Comparison of ENCODE assay signal across 8 cellular contexts in genomic region chr11:111911563-111912401, GRCh38. TPM values are rescaled to one million over a fixed set of nuclear protein-coding genes. Genes with fewer than 3 reads are reported as not detected.
DNase-seq lines count a peak whose midpoint lies in the region; ATAC-seq and TF ChIP-seq lines count a peak whose summit lies in the region.

CRYAB (minus strand) TSS chr11:111911770; CDS start chr11:111911724, 46 bp downstream.

- H3K4me3 ChIP-seq in iPS-18c (ENCODE audit: insufficient read depth, low read depth, low read length): 0 out of 2 replicates have a peak within 1 kb of the TSS, but pooled peaks have one; percentile 5
- H3K4me3 ChIP-seq in gastrocnemius medialis: peak within 1 kb of the TSS; percentile 70 to 79 (median 74)

- POLR2A ChIA-PET in MCF 10A (lab: Yijun Ruan, JAX): interaction anchor here (0.7 to 4.6 kb wide), 12 partner anchors 11 to 188 kb away, joined by 3 to 41 read pairs (median 8); partner anchors contain the start of genes CFAP68 and FDXACB1

- H3K4me3 Mint-ChIP-seq in MCF 10A (ENCODE audit: unreplicated experiment): peak within 1 kb of the TSS; percentile 41
- H3K4me3 Mint-ChIP-seq in natural killer cell treated with Interleukin-12 subunit alpha and Interleukin-12 subunit beta and Interleukin-15 and Interleukin-18, amount 100 ng/mL, for 72 hours: no peak within 1 kb of the TSS

- H3K36me3 Mint-ChIP-seq in MCF 10A (ENCODE audit: insufficient read depth, unreplicated experiment): no peaks in the 10 kb centered on the region
- no peaks in the 10 kb centered on the region for H3K36me3 Mint-ChIP-seq in natural killer cell treated with Interleukin-12 subunit alpha and Interleukin-12 subunit beta and Interleukin-15 and Interleukin-18, amount 100 ng/mL, for 72 hours

- H3K9me3 Mint-ChIP-seq in MCF 10A (ENCODE audit: unreplicated experiment): no peaks in the 10 kb centered on the region
- no peaks in the 10 kb centered on the region for H3K9me3 Mint-ChIP-seq in natural killer cell treated with Interleukin-12 subunit alpha and Interleukin-12 subunit beta and Interleukin-15 and Interleukin-18, amount 100 ng/mL, for 72 hours

- H3K9me3 ChIP-seq in iPS-18c (ENCODE audit: control insufficient read depth, insufficient read depth, low read length) (no peaks in the 10 kb centered on the region), gastrocnemius medialis (no peaks in the 10 kb centered on the region)

- H3K36me3 ChIP-seq in gastrocnemius medialis: peaks cover 0 to 24% of the 10 kb centered on the region in 2 donors

- BruUV-seq in MCF 10A (replicated peaks; lab: Mats Ljungman, UMichigan): no TSS peak

- DNase-seq in GOT3 (lab: John Stamatoyannopoulos, UW) (peak; percentile 34), MCF 10A (ENCODE audit: unreplicated experiment) (peak; percentile 61), gastrocnemius medialis (peak; percentile 97 to 99), GM19240 (ENCODE audit: insufficient read length, low spot score) (no peak), KG1 (lab: John Stamatoyannopoulos, UW) (no peak), activated gamma-delta T cell treated with Interleukin-2 at 50 U/mL for 16 hours (no peak)
- no peak for DNase-seq in natural killer cell treated with Interleukin-12 subunit alpha and Interleukin-12 subunit beta and Interleukin-15 and Interleukin-18, amount 100 ng/mL, for 72 hours (ENCODE audit: low spot score)

- CTCF ChIA-PET in MCF 10A (lab: Yijun Ruan, JAX): interaction anchor here (0.5 to 2.2 kb wide), 6 partner anchors 20 to 1835 kb away, joined by 3 to 12 read pairs (median 3); no protein-coding TSS in a partner anchor

- intact Hi-C loops in MCF 10A (cut with micrococcal nuclease) (no loop called here), gastrocnemius medialis (cut with DNase I; ENCODE audit: low total_unique reads) (loop anchor here (2.0 to 5.0 kb wide), 2 partner anchors 33 to 179 kb away; partner anchors contain the start of genes CFAP68 and FDXACB1)

- in situ Hi-C loops in gastrocnemius medialis (cut with MboI; ENCODE audit: low sequenced_read_pairs in 4 of 4): loop anchor here in 1 of 4 donors (5.0 kb wide), 1 partner anchor 34 kb away; the partner anchor contains the start of genes CFAP68 and FDXACB1

- peak; percentile 98 to 99 for TF ChIP-seq POLR2A in gastrocnemius medialis (IDR thresholded peaks at IDR 0.05)

- H3K27me3 ChIP-seq in gastrocnemius medialis: no peaks in the 10 kb centered on the region

- peaks cover 22 to 45% of the 10 kb centered on the region in 2 donors for H3K4me1 ChIP-seq in gastrocnemius medialis

- no peaks in the 10 kb centered on the region for H3K27me3 Mint-ChIP-seq in MCF 10A (ENCODE audit: insufficient read depth, unreplicated experiment)
- H3K27me3 Mint-ChIP-seq in natural killer cell treated with Interleukin-12 subunit alpha and Interleukin-12 subunit beta and Interleukin-15 and Interleukin-18, amount 100 ng/mL, for 72 hours: peaks cover 37 to 40% of the 10 kb centered on the region in 2 donors

- peak within 1 kb of the TSS; percentile 91 to 97 (median 97) for H3K27ac ChIP-seq in gastrocnemius medialis

- peaks cover 18% of the 10 kb centered on the region for H3K4me1 Mint-ChIP-seq in MCF 10A (ENCODE audit: insufficient read depth, unreplicated experiment)
- no peaks in the 10 kb centered on the region for H3K4me1 Mint-ChIP-seq in natural killer cell treated with Interleukin-12 subunit alpha and Interleukin-12 subunit beta and Interleukin-15 and Interleukin-18, amount 100 ng/mL, for 72 hours (ENCODE audit: low read depth in 2 of 2)

- peak; percentile 87 for ATAC-seq in gastrocnemius medialis
- no peak for ATAC-seq in natural killer cell treated with Interleukin-12 subunit alpha and Interleukin-12 subunit beta and Interleukin-15 and Interleukin-18, amount 100 ng/mL, for 72 hours

- TF ChIP-seq CTCF in MCF 10A (IDR thresholded peaks at IDR 0.05; ENCODE audit: unreplicated experiment) (no peak), gastrocnemius medialis (IDR thresholded peaks at IDR 0.05 in 4 of 5, conservative IDR thresholded peaks at IDR 0.05 in 1 of 5) (no peak)

- peak within 1 kb of the TSS; percentile 86 for H3K27ac Mint-ChIP-seq in MCF 10A (ENCODE audit: low read depth, unreplicated experiment)
- H3K27ac Mint-ChIP-seq in natural killer cell treated with Interleukin-12 subunit alpha and Interleukin-12 subunit beta and Interleukin-15 and Interleukin-18, amount 100 ng/mL, for 72 hours: no peak within 1 kb of the TSS

RNA-seq across cellular contexts. Expression of gene CRYAB, which starts in this region (rescaled TPM):
- total RNA-seq in MCF 10A (2022) (1.2 and 2.5 TPM in 2 replicates), gastrocnemius medialis (1,000 to 10,000 TPM in 2 of 4 donors, 100 to 1,000 TPM in 2; 763 to 2,291 (median 1,427) TPM)
- total RNA-seq in natural killer cell treated with Interleukin-12 subunit alpha and Interleukin-12 subunit beta and Interleukin-15 and Interleukin-18, amount 100 ng/mL, for 72 hours: not detected

Comparison
In these comparisons a context has a peak if more than half of its experiments do, and no peak if none do; other contexts are left out.
1. RNA of gene CRYAB (total RNA-seq): 763 to 2,291 TPM in gastrocnemius medialis; 1.2 to 2.5 TPM in MCF 10A and not detected in natural killer cell treated with Interleukin-12 subunit alpha and Interleukin-12 subunit beta and Interleukin-15 and Interleukin-18, amount 100 ng/mL, for 72 hours; every median in the first group is over 100 times any median in the second.
2. DNase-seq: peak in GOT3 (single experiment), MCF 10A (single experiment) and gastrocnemius medialis (2 of 2); none in GM19240 (single experiment), natural killer cell treated with Interleukin-12 subunit alpha and Interleukin-12 subunit beta and Interleukin-15 and Interleukin-18, amount 100 ng/mL, for 72 hours (single experiment), KG1 (single experiment) and activated gamma-delta T cell treated with Interleukin-2 at 50 U/mL for 16 hours (single experiment).
3. ATAC-seq: peak in gastrocnemius medialis (2 of 2); none in natural killer cell treated with Interleukin-12 subunit alpha and Interleukin-12 subunit beta and Interleukin-15 and Interleukin-18, amount 100 ng/mL, for 72 hours (0 of 2).